ENCODE assay signal across 1 cellular context in genomic region chr2:145038041-145038525, GRCh38.
TF ChIP-seq lines count a peak whose summit lies in the region.

No MANE protein-coding gene starts in this region.

TF ChIP-seq in H1, 55 proteins besides CTCF, POLR2A, EP300 and RAD21:
- TF ChIP-seq ATF2 (IDR thresholded peaks at IDR 0.05; ENCODE audit: low read length) (no peak), RFX5 (IDR thresholded peaks at IDR 0.05; ENCODE audit: borderline replicate concordance, low read depth, low read length) (no peak), ZNF274 (IDR thresholded peaks at IDR 0.05; ENCODE audit: borderline replicate concordance, extremely low read depth, low read length) (no peak), JUND (IDR thresholded peaks at IDR 0.05; ENCODE audit: low read length) (no peak), KDM1A (IDR thresholded peaks at IDR 0.05; ENCODE audit: borderline replicate concordance, low read length) (no peak), EGR1 (IDR thresholded peaks at IDR 0.05; ENCODE audit: borderline replicate concordance, low read depth, low read length) (no peak), SP1 (IDR thresholded peaks at IDR 0.05; ENCODE audit: low read depth, low read length) (no peak), TAF1 (IDR thresholded peaks at IDR 0.05; ENCODE audit: low read depth, low read length) (no peak), ASH2L (IDR thresholded peaks at IDR 0.05; ENCODE audit: low read length) (no peak), TCF12 (IDR thresholded peaks at IDR 0.05; ENCODE audit: low read depth, low read length) (no peak), RXRA (IDR thresholded peaks at IDR 0.05; ENCODE audit: insufficient read depth, low read depth, low read length) (no peak), CBX5 (IDR thresholded peaks at IDR 0.05; ENCODE audit: low read depth, low read length) (no peak), HDAC2 (IDR thresholded peaks at IDR 0.05; ENCODE audit: borderline replicate concordance in 1 of 2, low read depth in 2 of 2, low read length in 2 of 2) (no peak), SUZ12 (IDR thresholded peaks at IDR 0.05; ENCODE audit: low read length) (no peak), KDM4A (IDR thresholded peaks at IDR 0.05; ENCODE audit: low read depth, low read length, severe bottlenecking) (no peak), SRF (IDR thresholded peaks at IDR 0.05; ENCODE audit: low read depth, low read length) (no peak)
